ENCODE assay signal across 8 cellular contexts in the genomic region with DNA sequence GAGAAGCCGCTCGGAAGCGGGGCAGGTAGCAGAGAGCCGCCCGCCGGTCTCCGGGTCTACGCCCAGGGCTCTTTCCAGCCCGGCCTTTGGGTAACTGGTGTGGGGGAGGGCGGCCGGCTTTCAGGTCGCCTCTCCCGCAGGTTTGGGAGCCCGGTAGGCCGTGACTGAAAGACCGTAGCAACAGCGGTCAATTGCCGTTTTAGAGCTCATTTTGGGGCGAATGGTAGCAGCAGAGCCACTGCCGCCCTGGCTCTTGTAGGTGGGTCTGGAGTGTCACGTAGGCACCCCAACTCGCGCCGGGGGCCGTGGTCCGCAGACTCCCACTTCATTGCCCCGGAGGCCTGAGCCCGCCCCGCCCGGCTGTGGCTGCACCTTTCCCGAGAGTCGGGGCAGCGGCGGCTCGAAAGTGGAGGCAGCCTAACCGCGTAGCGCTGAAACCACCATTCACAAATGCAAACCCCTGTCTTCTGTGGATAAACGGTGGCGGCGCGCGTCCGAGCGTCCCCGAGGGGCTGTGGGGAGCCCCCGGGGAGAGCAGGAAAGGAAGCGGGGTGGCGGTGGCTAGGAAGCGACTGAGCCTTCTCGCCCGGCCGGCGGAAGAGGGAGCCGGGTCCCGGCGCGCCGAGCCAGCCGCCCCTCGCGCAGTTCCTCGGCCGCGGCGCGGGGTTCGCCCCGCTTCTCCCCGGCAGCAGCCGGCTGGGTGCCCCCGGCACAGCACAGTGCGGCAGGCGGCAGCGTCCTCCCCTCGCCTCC.
DNase-seq lines count a peak whose midpoint lies in the region; ATAC-seq, FAIRE-seq and TF ChIP-seq lines count a peak whose summit lies in the region.

No MANE protein-coding gene starts in this region.

- H3K36me3 ChIP-seq in esophagus squamous epithelium, result no peaks in the 10 kb centered on the region

- WGBS in esophagus squamous epithelium, 2 donors, result 3 to 6% methylated on average over 7 to 11 of the region's 76 CpGs

- H3K4me1 ChIP-seq in esophagus squamous epithelium, result peaks cover 12 to 27% (median 15%) of the 10 kb centered on the region in 3 donors

- H3K27ac Mint-ChIP-seq in nephron progenitor cell (no peak overlapping the region), immature natural killer cell (no peak overlapping the region)

- H3K4me3 ChIP-seq in esophagus squamous epithelium, result peak overlapping the region; percentile 25 to 68 (median 44)

- TF ChIP-seq POLR2A in esophagus squamous epithelium (IDR thresholded peaks at IDR 0.05), result no peak

- peak overlapping the region; percentile 83 for H3K4me3 Mint-ChIP-seq in nephron progenitor cell
- peak overlapping the region in 2 of 5 donors; percentile 19 to 60 for H3K4me3 Mint-ChIP-seq in immature natural killer cell

- H3K9me3 Mint-ChIP-seq in nephron progenitor cell (no peaks in the 10 kb centered on the region), immature natural killer cell (peaks cover 4 to 46% (median 16%) of the 10 kb centered on the region in 6 donors)

- no peaks in the 10 kb centered on the region for H3K9me3 ChIP-seq in esophagus squamous epithelium

- TF ChIP-seq CTCF in esophagus squamous epithelium (IDR thresholded peaks at IDR 0.05), result no peak
- TF ChIP-seq CTCF in nephron progenitor cell (IDR thresholded peaks at IDR 0.05), result no peak
- no peak for TF ChIP-seq CTCF in D721Med (IDR thresholded peaks at IDR 0.05; ENCODE audit: insufficient read depth, missing control alignments)

- H3K4me1 Mint-ChIP-seq in nephron progenitor cell (peaks cover 18% of the 10 kb centered on the region), immature natural killer cell (peaks cover 0 to 2% of the 10 kb centered on the region in 2 donors)

- peaks cover 84% of the 10 kb centered on the region for H3K27me3 Mint-ChIP-seq in nephron progenitor cell (ENCODE audit: low read depth, poor library complexity)
- peaks cover 6 to 11% (median 7%) of the 10 kb centered on the region in 3 donors for H3K27me3 Mint-ChIP-seq in immature natural killer cell (ENCODE audit: low read depth in 3 of 3)

- H3K27me3 ChIP-seq in esophagus squamous epithelium, result peaks cover 0 to 70% (median 3%) of the 10 kb centered on the region in 4 donors

- H3K36me3 Mint-ChIP-seq in nephron progenitor cell (ENCODE audit: low read depth), result no peaks in the 10 kb centered on the region
- no peaks in the 10 kb centered on the region for H3K36me3 Mint-ChIP-seq in immature natural killer cell

- peak; percentile 35 for DNase-seq in RPMI8226
- no peak for DNase-seq in esophagus squamous epithelium (lab: John Stamatoyannopoulos, UW)
- peak; percentile 59 for DNase-seq in nephron progenitor cell
- DNase-seq in D721Med (ENCODE audit: insufficient read length, low spot score), result no peak
- no peak for DNase-seq in immature natural killer cell

- H3K27ac ChIP-seq in esophagus squamous epithelium, result no peak overlapping the region

- no peak for FAIRE-seq in D721Med (lab: Jason Lieb, UNC)

- intact Hi-C loops in esophagus squamous epithelium (cut with DNase I), result no loop called here

- ATAC-seq in GM18498 (IDR thresholded peaks at IDR 0.05; ENCODE audit: unreplicated experiment) (peak; percentile 67), HG02678 (IDR thresholded peaks at IDR 0.05; ENCODE audit: unreplicated experiment) (peak; percentile 49), HG03175 (IDR thresholded peaks at IDR 0.05; ENCODE audit: unreplicated experiment) (no peak)

Comparison
In these comparisons a context has a peak if more than half of its experiments do, and no peak if none do; other contexts are left out.
1. DNase-seq: peak in RPMI8226 (single experiment) and nephron progenitor cell (single experiment); none in esophagus squamous epithelium (single experiment), D721Med (single experiment) and immature natural killer cell (0 of 3).